ENCODE assay signal across 2 cellular contexts in the genomic region with DNA sequence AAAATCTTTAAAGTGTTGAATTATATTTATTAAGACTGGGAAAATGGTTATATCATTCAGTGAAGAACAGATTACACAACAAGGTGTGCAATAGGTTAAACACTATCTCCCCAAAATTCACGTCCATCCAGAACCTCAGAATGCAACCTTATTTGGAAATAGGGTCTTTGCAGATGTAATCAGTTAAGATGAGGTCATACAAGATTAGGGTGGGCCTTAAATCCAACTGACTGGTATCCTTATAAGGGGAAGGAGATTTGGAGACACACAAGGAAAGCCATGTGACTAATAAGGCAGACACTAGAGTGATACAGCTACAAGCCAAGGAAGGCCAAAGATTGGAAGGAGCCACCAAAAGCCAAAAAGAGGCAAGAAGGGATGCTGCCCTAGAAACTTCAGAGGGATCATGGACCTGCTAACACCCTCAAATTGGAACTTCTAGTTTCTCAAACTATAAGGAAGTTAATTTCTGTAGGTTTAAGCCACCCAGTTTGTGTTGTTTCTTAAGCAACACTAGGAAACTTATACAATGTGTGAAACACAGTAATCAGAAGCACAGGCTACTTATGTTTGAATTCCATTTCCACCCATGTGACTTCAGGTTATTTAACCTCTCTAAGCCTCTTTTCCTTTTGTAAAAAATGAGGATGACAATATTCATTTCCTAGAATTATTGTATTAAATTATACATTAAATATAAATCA.
A peak's percentile ranks its signal among the peaks of the same experiment; 100 is the strongest.
TF ChIP-seq lines count a peak whose summit lies in the region.

No MANE protein-coding gene starts in this region.

TF ChIP-seq in HEK293, 187 proteins besides CTCF, POLR2A, EP300 and RAD21:
- TF ChIP-seq, protein P1, sequence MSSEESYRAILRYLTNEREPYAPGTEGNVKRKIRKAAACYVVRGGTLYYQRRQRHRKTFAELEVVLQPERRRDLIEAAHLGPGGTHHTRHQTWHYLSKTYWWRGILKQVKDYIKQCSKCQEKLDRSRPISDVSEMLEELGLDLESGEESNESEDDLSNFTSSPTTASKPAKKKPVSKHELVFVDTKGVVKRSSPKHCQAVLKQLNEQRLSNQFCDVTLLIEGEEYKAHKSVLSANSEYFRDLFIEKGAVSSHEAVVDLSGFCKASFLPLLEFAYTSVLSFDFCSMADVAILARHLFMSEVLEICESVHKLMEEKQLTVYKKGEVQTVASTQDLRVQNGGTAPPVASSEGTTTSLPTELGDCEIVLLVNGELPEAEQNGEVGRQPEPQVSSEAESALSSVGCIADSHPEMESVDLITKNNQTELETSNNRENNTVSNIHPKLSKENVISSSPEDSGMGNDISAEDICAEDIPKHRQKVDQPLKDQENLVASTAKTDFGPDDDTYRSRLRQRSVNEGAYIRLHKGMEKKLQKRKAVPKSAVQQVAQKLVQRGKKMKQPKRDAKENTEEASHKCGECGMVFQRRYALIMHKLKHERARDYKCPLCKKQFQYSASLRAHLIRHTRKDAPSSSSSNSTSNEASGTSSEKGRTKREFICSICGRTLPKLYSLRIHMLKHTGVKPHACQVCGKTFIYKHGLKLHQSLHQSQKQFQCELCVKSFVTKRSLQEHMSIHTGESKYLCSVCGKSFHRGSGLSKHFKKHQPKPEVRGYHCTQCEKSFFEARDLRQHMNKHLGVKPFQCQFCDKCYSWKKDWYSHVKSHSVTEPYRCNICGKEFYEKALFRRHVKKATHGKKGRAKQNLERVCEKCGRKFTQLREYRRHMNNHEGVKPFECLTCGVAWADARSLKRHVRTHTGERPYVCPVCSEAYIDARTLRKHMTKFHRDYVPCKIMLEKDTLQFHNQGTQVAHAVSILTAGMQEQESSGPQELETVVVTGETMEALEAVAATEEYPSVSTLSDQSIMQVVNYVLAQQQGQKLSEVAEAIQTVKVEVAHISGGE (tag by site-specific recombination; conservative IDR thresholded peaks at IDR 0.05; ENCODE audit: low read depth) = peak; percentile 70
- TF ChIP-seq ZNF10 (tag by site-specific recombination; IDR thresholded peaks at IDR 0.05) = peak; percentile 65; the same call in 1 of the 2 replicates
- peak; percentile 87 for TF ChIP-seq ATF2 (tag by site-specific recombination; IDR thresholded peaks at IDR 0.05; ENCODE audit: low read depth)
- TF ChIP-seq ZNF114 (tag by site-specific recombination; IDR thresholded peaks at IDR 0.05) = no peak
- no peak for TF ChIP-seq ZNF544 (tag by site-specific recombination; IDR thresholded peaks at IDR 0.05)
- TF ChIP-seq ZNF629 (tag by site-specific recombination; IDR thresholded peaks at IDR 0.05) = peak; percentile 39; the same call in 1 of the 2 replicates
- TF ChIP-seq ZNF571 (tag by site-specific recombination; IDR thresholded peaks at IDR 0.05) = no peak

TF ChIP-seq in K562, 482 proteins besides CTCF, POLR2A, EP300 and RAD21:
- TF ChIP-seq, protein P1 (CRISPR knock-in tag; IDR thresholded peaks at IDR 0.05) = peak in 1 of 3 experiments; percentile 69; a peak in 2 of 6 replicates
- TF ChIP-seq FOSL1 (tag; conservative IDR thresholded peaks at IDR 0.05) = peak; percentile 55
- no peak for TF ChIP-seq CGGBP1 (CRISPR knock-in tag; IDR thresholded peaks at IDR 0.05)
- no peak for TF ChIP-seq MLX (CRISPR knock-in tag; conservative IDR thresholded peaks at IDR 0.05)
- TF ChIP-seq DPF2 (IDR thresholded peaks at IDR 0.05) = 0 out of 2 replicates have a peak, but pooled peaks have one; percentile 42
- no peak for TF ChIP-seq CEBPG (CRISPR knock-in tag; IDR thresholded peaks at IDR 0.05)
- TF ChIP-seq CEBPG (tag; conservative IDR thresholded peaks at IDR 0.05 in 1 of 2, IDR thresholded peaks at IDR 0.05 in 1 of 2) = peak; percentile 13 to 52; a peak in 1 of 4 replicates
- 0 out of 2 replicates have a peak, but pooled peaks have one; percentile 27 for TF ChIP-seq MYC (IDR thresholded peaks at IDR 0.05; ENCODE audit: low read depth, low read length)
- TF ChIP-seq MYC (CRISPR knock-in tag; IDR thresholded peaks at IDR 0.05; ENCODE audit: borderline replicate concordance, low read depth) = no peak
- TF ChIP-seq EP400 (IDR thresholded peaks at IDR 0.05) = no peak
- TF ChIP-seq ZNF766 (CRISPR knock-in tag; conservative IDR thresholded peaks at IDR 0.05) = 0 out of 2 replicates have a peak, but pooled peaks have one; percentile 25
- TF ChIP-seq, protein P2, sequence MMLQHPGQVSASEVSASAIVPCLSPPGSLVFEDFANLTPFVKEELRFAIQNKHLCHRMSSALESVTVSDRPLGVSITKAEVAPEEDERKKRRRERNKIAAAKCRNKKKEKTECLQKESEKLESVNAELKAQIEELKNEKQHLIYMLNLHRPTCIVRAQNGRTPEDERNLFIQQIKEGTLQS (IDR thresholded peaks at IDR 0.05) = peak; percentile 72; the same call in 1 of the 2 replicates
- TF ChIP-seq, protein P2 (CRISPR knock-in tag; conservative IDR thresholded peaks at IDR 0.05) = no peak
- TF ChIP-seq ZNF134 (CRISPR knock-in tag; conservative IDR thresholded peaks at IDR 0.05) = 0 out of 2 replicates have a peak, but pooled peaks have one; percentile 6
- no peak for TF ChIP-seq NR2C2 (CRISPR knock-in tag; IDR thresholded peaks at IDR 0.05)
- TF ChIP-seq NR2C2 (tag; IDR thresholded peaks at IDR 0.05) = peak; percentile 38; the same call in 1 of the 2 replicates
- TF ChIP-seq ATF7 (IDR thresholded peaks at IDR 0.05) = peak; percentile 94
- peak in 1 of 2 experiments; percentile 89; a peak in 2 of 4 replicates for TF ChIP-seq SRF (CRISPR knock-in tag; IDR thresholded peaks at IDR 0.05)
- peak; percentile 27; the same call in 1 of the 2 replicates for TF ChIP-seq JUND (IDR thresholded peaks at IDR 0.05; ENCODE audit: borderline replicate concordance, low read depth, low read length)
- peak; percentile 31; the same call in 1 of the 3 replicates for TF ChIP-seq JUND (tag; IDR thresholded peaks at IDR 0.05; ENCODE audit: borderline replicate concordance, low read depth, low read length)
- TF ChIP-seq HBP1 (CRISPR knock-in tag; IDR thresholded peaks at IDR 0.05) = no peak
- TF ChIP-seq L3MBTL2 (IDR thresholded peaks at IDR 0.05) = peak; percentile 16; the same call in 1 of the 2 replicates
- TF ChIP-seq NCOA2 (IDR thresholded peaks at IDR 0.05; ENCODE audit: partially characterized antibody in 2 of 2) = peak in 1 of 2 experiments; percentile 32
- TF ChIP-seq POLR2H (tag; IDR thresholded peaks at IDR 0.05; ENCODE audit: low read depth) = peak; percentile 41; the same call in 1 of the 2 replicates
- 0 out of 2 replicates have a peak, but pooled peaks have one; percentile 58 for TF ChIP-seq ZNF644 (tag; IDR thresholded peaks at IDR 0.05; ENCODE audit: low read depth)
- TF ChIP-seq CEBPB (tag; IDR thresholded peaks at IDR 0.05) = peak; percentile 80
- TF ChIP-seq, protein P3, sequence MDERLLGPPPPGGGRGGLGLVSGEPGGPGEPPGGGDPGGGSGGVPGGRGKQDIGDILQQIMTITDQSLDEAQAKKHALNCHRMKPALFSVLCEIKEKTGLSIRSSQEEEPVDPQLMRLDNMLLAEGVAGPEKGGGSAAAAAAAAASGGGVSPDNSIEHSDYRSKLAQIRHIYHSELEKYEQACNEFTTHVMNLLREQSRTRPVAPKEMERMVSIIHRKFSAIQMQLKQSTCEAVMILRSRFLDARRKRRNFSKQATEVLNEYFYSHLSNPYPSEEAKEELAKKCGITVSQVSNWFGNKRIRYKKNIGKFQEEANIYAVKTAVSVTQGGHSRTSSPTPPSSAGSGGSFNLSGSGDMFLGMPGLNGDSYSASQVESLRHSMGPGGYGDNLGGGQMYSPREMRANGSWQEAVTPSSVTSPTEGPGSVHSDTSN (CRISPR knock-in tag; IDR thresholded peaks at IDR 0.05; ENCODE audit: low read depth) = no peak
- TF ChIP-seq, protein P3 (tag; conservative IDR thresholded peaks at IDR 0.05; ENCODE audit: low read depth) = no peak
- TF ChIP-seq TCF7 (IDR thresholded peaks at IDR 0.05; ENCODE audit: borderline replicate concordance) = no peak
- TF ChIP-seq, protein P4, sequence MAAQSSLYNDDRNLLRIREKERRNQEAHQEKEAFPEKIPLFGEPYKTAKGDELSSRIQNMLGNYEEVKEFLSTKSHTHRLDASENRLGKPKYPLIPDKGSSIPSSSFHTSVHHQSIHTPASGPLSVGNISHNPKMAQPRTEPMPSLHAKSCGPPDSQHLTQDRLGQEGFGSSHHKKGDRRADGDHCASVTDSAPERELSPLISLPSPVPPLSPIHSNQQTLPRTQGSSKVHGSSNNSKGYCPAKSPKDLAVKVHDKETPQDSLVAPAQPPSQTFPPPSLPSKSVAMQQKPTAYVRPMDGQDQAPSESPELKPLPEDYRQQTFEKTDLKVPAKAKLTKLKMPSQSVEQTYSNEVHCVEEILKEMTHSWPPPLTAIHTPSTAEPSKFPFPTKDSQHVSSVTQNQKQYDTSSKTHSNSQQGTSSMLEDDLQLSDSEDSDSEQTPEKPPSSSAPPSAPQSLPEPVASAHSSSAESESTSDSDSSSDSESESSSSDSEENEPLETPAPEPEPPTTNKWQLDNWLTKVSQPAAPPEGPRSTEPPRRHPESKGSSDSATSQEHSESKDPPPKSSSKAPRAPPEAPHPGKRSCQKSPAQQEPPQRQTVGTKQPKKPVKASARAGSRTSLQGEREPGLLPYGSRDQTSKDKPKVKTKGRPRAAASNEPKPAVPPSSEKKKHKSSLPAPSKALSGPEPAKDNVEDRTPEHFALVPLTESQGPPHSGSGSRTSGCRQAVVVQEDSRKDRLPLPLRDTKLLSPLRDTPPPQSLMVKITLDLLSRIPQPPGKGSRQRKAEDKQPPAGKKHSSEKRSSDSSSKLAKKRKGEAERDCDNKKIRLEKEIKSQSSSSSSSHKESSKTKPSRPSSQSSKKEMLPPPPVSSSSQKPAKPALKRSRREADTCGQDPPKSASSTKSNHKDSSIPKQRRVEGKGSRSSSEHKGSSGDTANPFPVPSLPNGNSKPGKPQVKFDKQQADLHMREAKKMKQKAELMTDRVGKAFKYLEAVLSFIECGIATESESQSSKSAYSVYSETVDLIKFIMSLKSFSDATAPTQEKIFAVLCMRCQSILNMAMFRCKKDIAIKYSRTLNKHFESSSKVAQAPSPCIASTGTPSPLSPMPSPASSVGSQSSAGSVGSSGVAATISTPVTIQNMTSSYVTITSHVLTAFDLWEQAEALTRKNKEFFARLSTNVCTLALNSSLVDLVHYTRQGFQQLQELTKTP (IDR thresholded peaks at IDR 0.05; ENCODE audit: low read depth in 1 of 2, partially characterized antibody in 2 of 2) = peak in 1 of 2 experiments; percentile 33
- TF ChIP-seq FOXJ2 (tag; IDR thresholded peaks at IDR 0.05) = 0 out of 2 replicates have a peak, but pooled peaks have one; percentile 34
